In genomic region chr11:96096360-96096759, GRCh38 we compare ENCODE assay signal across 19 cellular contexts.
DNase-seq lines count a peak whose midpoint lies in the region; ATAC-seq, FAIRE-seq and TF ChIP-seq lines count a peak whose summit lies in the region.
"Had no signal": no experiment of that assay in that cellular context is flagged by ENCODE, and none has a peak within 500 bp of the region (broad histone marks: within the 10 kb centered on the region; RNA-seq: fewer than 3 reads in every experiment).

No MANE protein-coding gene starts in this region.

- peaks cover 41% of the 10 kb centered on the region for H3K4me1 Mint-ChIP-seq in neural progenitor cell

- H3K36me3 Mint-ChIP-seq in neural progenitor cell: peaks cover 10% of the 10 kb centered on the region

- no peak for FAIRE-seq in HepG2 (lab: Jason Lieb, UNC)

- peaks cover 76% of the 10 kb centered on the region for H3K4me1 ChIP-seq in HepG2 (ENCODE audit: insufficient read depth, low read length)
- H3K4me1 ChIP-seq in right lobe of liver: peaks cover 0 to 7% (median 0%) of the 10 kb centered on the region in 4 donors
- H3K4me1 ChIP-seq in esophagus squamous epithelium: peaks cover 0 to 60% (median 20%) of the 10 kb centered on the region in 3 donors
- no peaks in the 10 kb centered on the region for H3K4me1 ChIP-seq in neural progenitor cell
- peaks cover 0 to 28% of the 10 kb centered on the region in 2 donors for H3K4me1 ChIP-seq in adrenal gland (replicated peaks in 1 of 2)

- intact Hi-C loops in HepG2 (cut with micrococcal nuclease; ENCODE audit: unreplicated experiment): loop anchor here (10.0 kb wide), 1 partner anchor 148 kb away; no protein-coding TSS in a partner anchor
- intact Hi-C loops in right lobe of liver (cut with DNase I): no loop called here
- intact Hi-C loops in esophagus squamous epithelium (cut with DNase I): no loop called here
- intact Hi-C loops in adrenal gland (cut with DNase I): no loop called here

- CTCF ChIA-PET in HepG2 (lab: Yijun Ruan, JAX; ENCODE audit: low intra/inter-chr PET ratio, low total read pairs): no interaction called here

- no peaks in the 10 kb centered on the region for H3K27me3 Mint-ChIP-seq in neural progenitor cell (ENCODE audit: insufficient read depth, low read depth)

- TF ChIP-seq EP300 in HepG2 (IDR thresholded peaks at IDR 0.05; ENCODE audit: low read depth in 2 of 2, low read length in 2 of 2) (no peak), HepG2 (CRISPR knock-in tag; IDR thresholded peaks at IDR 0.05; ENCODE audit: borderline replicate concordance) (no peak)

- TF ChIP-seq CTCF in HepG2 (CRISPR knock-in tag; IDR thresholded peaks at IDR 0.05) (no peak), right lobe of liver (IDR thresholded peaks at IDR 0.05) (no peak), esophagus squamous epithelium (IDR thresholded peaks at IDR 0.05) (no peak), neural progenitor cell (IDR thresholded peaks at IDR 0.05) (no peak), WERI-Rb-1 (IDR thresholded peaks at IDR 0.05; ENCODE audit: low read depth, low read length) (no peak), adrenal gland (IDR thresholded peaks at IDR 0.05) (no peak)

- no peak overlapping the region for H3K9ac ChIP-seq in HepG2 (ENCODE audit: insufficient read depth, low read depth, low read length)
- H3K9ac ChIP-seq in neural progenitor cell: no peak overlapping the region

- H3K4me3 ChIP-seq in HepG2 (replicated peaks in 1 of 3; ENCODE audit: insufficient read depth in 1 of 3, low read depth in 2 of 3, low read length in 3 of 3) (no peak overlapping the region), right lobe of liver (no peak overlapping the region), esophagus squamous epithelium (no peak overlapping the region), neural progenitor cell (no peak overlapping the region), WERI-Rb-1 (ENCODE audit: low read depth, low read length) (no peak overlapping the region), adrenal gland (no peak overlapping the region)
- H3K4me3 ChIP-seq: tibial artery had no signal

- ATAC-seq in HepG2 (no peak), right lobe of liver (no peak)

- H3K79me2 ChIP-seq in HepG2 (ENCODE audit: insufficient read depth, low read length) (peaks cover 9% of the 10 kb centered on the region), neural progenitor cell (ENCODE audit: low read depth) (no peaks in the 10 kb centered on the region)

- peak overlapping the region; percentile 17 for H3K27ac Mint-ChIP-seq in neural progenitor cell

- in situ Hi-C loops in HepG2 (cut with HindIII; ENCODE audit: extremely low pct_ligation_motif_present, low pct_unique_long_range_greater_than_20kb): no loop called here

- H3K9me3 Mint-ChIP-seq in neural progenitor cell: peaks cover 1% of the 10 kb centered on the region

- H4K20me1 ChIP-seq in HepG2 (ENCODE audit: insufficient read depth, low read length): no peaks in the 10 kb centered on the region
- no peaks in the 10 kb centered on the region for H4K20me1 ChIP-seq in neural progenitor cell (ENCODE audit: low read depth)

- no peak for DNase-seq in HepG2 (ENCODE audit: low spot score)
- no peak for DNase-seq in right lobe of liver
- no peak for DNase-seq in esophagus squamous epithelium (lab: John Stamatoyannopoulos, UW)
- DNase-seq in neural progenitor cell (ENCODE audit: low spot score): no peak
- no peak for DNase-seq in NCI-H446 treated with DMSO at 0.1 percent for 48 hours (lab: John Stamatoyannopoulos, UW)
- no peak for DNase-seq in retina
- no peak for DNase-seq in WERI-Rb-1
- DNase-seq in adrenal gland: no peak
- DNase-seq: activated gamma-delta T cell; cortex of kidney; GOT3; Kasumi-1; mesendoderm; NCI-H1436; NCI-H2227 treated with DMSO at 0.1 percent for 48 hours; Right ventricle myocardium superior; stimulated activated CD4-positive, alpha-beta T cell treated with anti-CD3 and anti-CD28 coated beads, Interleukin-2, amount 100 ng/mL, for 48 hours; T-helper 2 cell; tibial artery had no signal

- no peak for TF ChIP-seq RAD21 in HepG2 (CRISPR knock-in tag; IDR thresholded peaks at IDR 0.05)

- no peak overlapping the region for H3K4me3 Mint-ChIP-seq in neural progenitor cell

- 97% methylated on average over 4 of the region's 4 CpGs for WGBS in HepG2 (ENCODE audit: low lambda C conversion rate)
- 69% methylated on average over 4 of the region's 4 CpGs for WGBS in right lobe of liver (ENCODE audit: insufficient coverage, low coverage, low lambda C conversion rate, missing lambda C conversion rate)
- WGBS in esophagus squamous epithelium, 2 donors: 56 to 62% methylated on average over 4 of the region's 4 CpGs
- WGBS in adrenal gland, 4 donors: 79 to 82% (median 81%) methylated on average over 4 of the region's 4 CpGs

- H3K27me3 ChIP-seq in HepG2 (ENCODE audit: control insufficient read depth in 1 of 2, insufficient read depth in 2 of 2, low read length in 2 of 2) (no peaks in the 10 kb centered on the region), right lobe of liver (no peaks in the 10 kb centered on the region), esophagus squamous epithelium (no peaks in the 10 kb centered on the region), neural progenitor cell (no peaks in the 10 kb centered on the region), WERI-Rb-1 (ENCODE audit: insufficient read depth, low read depth, severe bottlenecking) (no peaks in the 10 kb centered on the region), adrenal gland (no peaks in the 10 kb centered on the region)
- H3K27me3 ChIP-seq: tibial artery had no signal

- H3K9me3 ChIP-seq in HepG2 (ENCODE audit: low read length): no peaks in the 10 kb centered on the region
- no peaks in the 10 kb centered on the region for H3K9me3 ChIP-seq in right lobe of liver
- H3K9me3 ChIP-seq in esophagus squamous epithelium: no peaks in the 10 kb centered on the region
- no peaks in the 10 kb centered on the region for H3K9me3 ChIP-seq in neural progenitor cell (ENCODE audit: low read depth)
- no peaks in the 10 kb centered on the region for H3K9me3 ChIP-seq in WERI-Rb-1 (ENCODE audit: severe bottlenecking)
- no peaks in the 10 kb centered on the region for H3K9me3 ChIP-seq in adrenal gland (replicated peaks in 1 of 3)
- H3K9me3 ChIP-seq: tibial artery had no signal

- H3K36me3 ChIP-seq in HepG2 (replicated peaks in 1 of 2; ENCODE audit: control insufficient read depth in 1 of 2, insufficient read depth in 2 of 2, low read length in 2 of 2) (peaks cover 3 to 13% of the 10 kb centered on the region in 2 experiments; a peak in 4 of 5 replicates), right lobe of liver (no peaks in the 10 kb centered on the region), esophagus squamous epithelium (peaks cover 0 to 19% (median 0%) of the 10 kb centered on the region in 3 donors), neural progenitor cell (no peaks in the 10 kb centered on the region), WERI-Rb-1 (peaks cover 20% of the 10 kb centered on the region), adrenal gland (replicated peaks in 1 of 2) (no peaks in the 10 kb centered on the region)

- TF ChIP-seq POLR2A in HepG2 (IDR thresholded peaks at IDR 0.05; ENCODE audit: insufficient read depth in 1 of 2, low read depth in 2 of 2, low read length in 2 of 2): no peak
- no peak for TF ChIP-seq POLR2A in right lobe of liver (IDR thresholded peaks at IDR 0.05)
- no peak for TF ChIP-seq POLR2A in esophagus squamous epithelium (IDR thresholded peaks at IDR 0.05)
- no peak for TF ChIP-seq POLR2A in adrenal gland (IDR thresholded peaks at IDR 0.05)

- peak overlapping the region; percentile 10 for H3K27ac ChIP-seq in HepG2 (ENCODE audit: extremely low read length, insufficient read depth, low read length)
- H3K27ac ChIP-seq in right lobe of liver: no peak overlapping the region
- H3K27ac ChIP-seq in esophagus squamous epithelium: peak overlapping the region; percentile 34 to 81 (median 60)
- H3K27ac ChIP-seq in neural progenitor cell: no peak overlapping the region
- H3K27ac ChIP-seq in WERI-Rb-1: no peak overlapping the region
- no peak overlapping the region for H3K27ac ChIP-seq in adrenal gland
- H3K27ac ChIP-seq: tibial artery had no signal

- no peaks in the 10 kb centered on the region for H3F3A ChIP-seq in neural progenitor cell (ENCODE audit: low read depth)

- H3K4me2 ChIP-seq in HepG2 (ENCODE audit: low read depth, low read length): no peak overlapping the region
- no peak overlapping the region for H3K4me2 ChIP-seq in neural progenitor cell

- POLR2A ChIA-PET in HepG2 (lab: Yijun Ruan, JAX): no interaction called here

- H2AFZ ChIP-seq in HepG2 (ENCODE audit: low read length): no peak overlapping the region
- H2AFZ ChIP-seq in neural progenitor cell (replicated peaks): no peak overlapping the region

- no TSS peak for BruUV-seq in HepG2 (replicated peaks; lab: Mats Ljungman, UMichigan)

TF ChIP-seq in HepG2, 621 proteins besides CTCF, POLR2A, EP300 and RAD21:
- no peak for TF ChIP-seq ZNF766 (CRISPR knock-in tag; IDR thresholded peaks at IDR 0.05; ENCODE audit: borderline replicate concordance)

Comparison
In these comparisons a context has a peak if more than half of its experiments do, and no peak if none do; other contexts are left out.
1. H3K27ac ChIP-seq: peak in HepG2 (single experiment) and esophagus squamous epithelium (4 of 4); none in right lobe of liver (0 of 3), neural progenitor cell (single experiment), WERI-Rb-1 (single experiment) and adrenal gland (0 of 5).